Comparison of ENCODE assay signal across 8 cellular contexts in genomic region chr10:11678074-11678793, GRCh38.
A peak's percentile ranks its signal among the peaks of the same experiment; 100 is the strongest.
DNase-seq lines count a peak whose midpoint lies in the region; ATAC-seq and TF ChIP-seq lines count a peak whose summit lies in the region.
"Had no signal": no experiment of that assay in that cellular context is flagged by ENCODE, and none has a peak within 500 bp of the region (broad histone marks: within the 10 kb centered on the region; RNA-seq: fewer than 3 reads in every experiment).

No MANE protein-coding gene starts in this region.

- POLR2A ChIA-PET in CD8-positive, alpha-beta T cell (lab: Charles Lee): no interaction called here

- H3K79me2 ChIP-seq in MM.1S (ENCODE audit: low read length): no peaks in the 10 kb centered on the region

- peaks cover 7% of the 10 kb centered on the region for H3F3A ChIP-seq in MM.1S (ENCODE audit: insufficient read depth, low read length)

- peaks cover 0 to 6% (median 2%) of the 10 kb centered on the region in 7 donors for H3K9me3 Mint-ChIP-seq in CD14-positive monocyte
- no peaks in the 10 kb centered on the region for H3K9me3 Mint-ChIP-seq in CD8-positive, alpha-beta T cell
- H3K9me3 Mint-ChIP-seq: T-helper 1 cell treated with Interleukin-12 subunit alpha and Interleukin-12 subunit beta and Interleukin-4 antibody, amounts not matched to agents 30 μg/mL and 1 μg/mL, for 36 hours had no signal

- no peak overlapping the region for H3K27ac Mint-ChIP-seq in CD14-positive monocyte
- H3K27ac Mint-ChIP-seq in CD8-positive, alpha-beta T cell: no peak overlapping the region
- H3K27ac Mint-ChIP-seq: T-helper 1 cell treated with Interleukin-12 subunit alpha and Interleukin-12 subunit beta and Interleukin-4 antibody, amounts not matched to agents 30 μg/mL and 1 μg/mL, for 36 hours had no signal

- H4K20me1 ChIP-seq in MM.1S (ENCODE audit: insufficient read depth, low read length): no peaks in the 10 kb centered on the region

- peak overlapping the region in 1 of 2 donors; percentile 15 for H3K4me3 Mint-ChIP-seq in CD14-positive monocyte
- no peak overlapping the region for H3K4me3 Mint-ChIP-seq in CD8-positive, alpha-beta T cell
- H3K4me3 Mint-ChIP-seq: T-helper 1 cell treated with Interleukin-12 subunit alpha and Interleukin-12 subunit beta and Interleukin-4 antibody, amounts not matched to agents 30 μg/mL and 1 μg/mL, for 36 hours had no signal

- TF ChIP-seq CTCF in MM.1S (IDR thresholded peaks at IDR 0.05; ENCODE audit: low read length): no peak
- no peak for TF ChIP-seq CTCF in CD14-positive monocyte (IDR thresholded peaks at IDR 0.05)
- no peak for TF ChIP-seq CTCF in CD8-positive, alpha-beta T cell (IDR thresholded peaks at IDR 0.05)

- no peaks in the 10 kb centered on the region for H3K36me3 ChIP-seq in MM.1S (replicated peaks; ENCODE audit: insufficient read depth, low read length)
- no peaks in the 10 kb centered on the region for H3K36me3 ChIP-seq in CD8-positive, alpha-beta T cell (ENCODE audit: insufficient read depth, low read length)

- H3K4me2 ChIP-seq in MM.1S (ENCODE audit: low read depth, low read length): peak overlapping the region; percentile 11; the same call in 1 of the 2 replicates

- peaks cover 41% of the 10 kb centered on the region for H3K4me1 Mint-ChIP-seq in CD14-positive monocyte
- peaks cover 30% of the 10 kb centered on the region for H3K4me1 Mint-ChIP-seq in CD8-positive, alpha-beta T cell (ENCODE audit: low read depth)

- no peak overlapping the region for H2AFZ ChIP-seq in MM.1S (ENCODE audit: low read length)

- H3K27me3 Mint-ChIP-seq in CD14-positive monocyte (ENCODE audit: low read depth in 3 of 3): peaks cover 32 to 60% (median 45%) of the 10 kb centered on the region in 3 donors
- H3K27me3 Mint-ChIP-seq in CD8-positive, alpha-beta T cell (ENCODE audit: low read depth): no peaks in the 10 kb centered on the region

- 0 out of 2 replicates have a peak, but pooled peaks cover 2% of the 10 kb centered on the region for H3K4me1 ChIP-seq in MM.1S (ENCODE audit: low read length)
- peaks cover 26% of the 10 kb centered on the region for H3K4me1 ChIP-seq in CD8-positive, alpha-beta T cell (ENCODE audit: insufficient read depth, low read length)

- peak overlapping the region; percentile 25; the same call in 1 of the 2 replicates for H3K27ac ChIP-seq in MM.1S (ENCODE audit: low read length)
- no peak overlapping the region for H3K27ac ChIP-seq in CD8-positive, alpha-beta T cell (ENCODE audit: low read depth, low read length)

- CTCF ChIA-PET in CD8-positive, alpha-beta T cell (lab: Charles Lee): no interaction called here

- no peak overlapping the region for H3K4me3 ChIP-seq in MM.1S (ENCODE audit: low read length)
- H3K4me3 ChIP-seq in CD8-positive, alpha-beta T cell (ENCODE audit: low read depth, low read length): no peak overlapping the region

- H3K9me3 ChIP-seq in MM.1S (replicated peaks; ENCODE audit: insufficient read depth, low read length): no peaks in the 10 kb centered on the region
- H3K9me3 ChIP-seq in CD8-positive, alpha-beta T cell (ENCODE audit: low read length): no peaks in the 10 kb centered on the region

- H3K36me3 Mint-ChIP-seq in CD14-positive monocyte: peaks cover 0 to 7% of the 10 kb centered on the region in 2 donors
- no peaks in the 10 kb centered on the region for H3K36me3 Mint-ChIP-seq in CD8-positive, alpha-beta T cell

- H3K9ac ChIP-seq in MM.1S (ENCODE audit: low read length): no peak overlapping the region

- ATAC-seq in GM18870 (IDR thresholded peaks at IDR 0.05; ENCODE audit: unreplicated experiment) (peak; percentile 88), GM21825 (IDR thresholded peaks at IDR 0.05; ENCODE audit: unreplicated experiment) (peak; percentile 76)
- ATAC-seq in CD8-positive, alpha-beta T cell: no peak

- intact Hi-C loops in CD14-positive monocyte (cut with micrococcal nuclease): no loop called here
- intact Hi-C loops in CD8-positive, alpha-beta T cell (cut with DNase I, micrococcal nuclease): no loop called here

- H3K9me2 ChIP-seq in MM.1S (replicated peaks; ENCODE audit: insufficient read depth, low read length): no peaks in the 10 kb centered on the region

- DNase-seq in MM.1S: peak; percentile 94
- DNase-seq in middle frontal gyrus (ENCODE audit: extremely low spot score, low spot score): peak; percentile 36
- no peak for DNase-seq in dedifferentiated amniotic fluid mesenchymal stem cell (ENCODE audit: extremely low spot score)
- no peak for DNase-seq in CD14-positive monocyte (ENCODE audit: low spot score)
- DNase-seq in CD8-positive, alpha-beta T cell: no peak

- 0 out of 2 replicates have a peak, but pooled peaks cover 5% of the 10 kb centered on the region for H3K27me3 ChIP-seq in MM.1S (replicated peaks; ENCODE audit: insufficient read depth, low read length)
- H3K27me3 ChIP-seq in CD8-positive, alpha-beta T cell (ENCODE audit: insufficient read depth, low read length): no peaks in the 10 kb centered on the region

Comparison
In these comparisons a context has a peak if more than half of its experiments do, and no peak if none do; other contexts are left out.
1. DNase-seq: peak in MM.1S (single experiment) and middle frontal gyrus (single experiment); none in dedifferentiated amniotic fluid mesenchymal stem cell (single experiment), CD14-positive monocyte (single experiment) and CD8-positive, alpha-beta T cell (0 of 7).